Comparison of ENCODE assay signal across 21 cellular contexts in the genomic region with DNA sequence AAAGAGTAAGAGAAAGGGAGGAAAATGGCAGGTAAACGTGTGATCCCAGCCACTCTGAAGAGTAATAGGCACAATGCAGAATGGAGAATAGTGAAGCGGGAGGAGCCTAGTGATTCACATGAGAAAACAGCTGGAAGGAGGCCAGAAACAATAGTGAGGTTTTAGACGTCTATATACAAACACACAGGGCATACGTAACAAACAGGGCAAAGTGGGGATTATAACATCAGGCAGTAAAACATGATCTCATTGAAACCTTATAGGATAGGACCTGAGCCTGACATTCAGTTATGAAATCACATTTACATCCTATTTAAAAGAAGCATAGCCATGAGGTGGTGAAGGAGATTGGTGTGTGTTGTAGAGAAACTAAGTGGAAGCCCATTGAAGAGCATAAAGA. TPM values are rescaled to one million over a fixed set of nuclear protein-coding genes. Genes with fewer than 3 reads are reported as not detected.
A peak's percentile ranks its signal among the peaks of the same experiment; 100 is the strongest.
DNase-seq lines count a peak whose midpoint lies in the region; ATAC-seq and TF ChIP-seq lines count a peak whose summit lies in the region.
"Had no signal": no experiment of that assay in that cellular context is flagged by ENCODE, and none has a peak within 500 bp of the region (broad histone marks: within the 10 kb centered on the region; RNA-seq: fewer than 3 reads in every experiment).

No MANE protein-coding gene starts in this region.

- H3K4me1 ChIP-seq in HEK293 (ENCODE audit: control insufficient read depth, insufficient read depth, low read length): peaks cover 9% of the 10 kb centered on the region
- H3K4me1 ChIP-seq: BLaER1, neural progenitor cell, sigmoid colon had no signal

- peak; percentile 20 for DNase-seq in NCI-H774 (lab: John Stamatoyannopoulos, UW)
- peak; percentile 79 for DNase-seq in epithelial cell of esophagus (ENCODE audit: low read depth)
- peak; percentile 30 for DNase-seq in renal cortical epithelial cell (ENCODE audit: low read depth)
- no peak for DNase-seq in stimulated activated effector memory CD8-positive, alpha-beta T cell treated with anti-CD3 and anti-CD28 coated beads, Interleukin-12 subunit alpha, Interleukin-12 subunit beta, amount 100 ng/mL, for 72 hours (ENCODE audit: low spot score in 2 of 2)
- DNase-seq in NCI-H187 (lab: John Stamatoyannopoulos, UW): no peak
- DNase-seq: activated naive CD4-positive, alpha-beta T cell treated with anti-CD3 and anti-CD28 coated beads, Interleukin-2, amount 50 U/mL, for 16 hours; cerebellar nuclear complex; NCI-H1436; NCI-H446 treated with DMSO at 0.1 percent for 48 hours; OCI-M1; sigmoid colon; stimulated activated CD4-positive, alpha-beta T cell treated with anti-CD3 and anti-CD28 coated beads, Interleukin-4, amount 100 ng/mL, for 1 hour; stimulated activated CD8-positive, alpha-beta memory T cell treated with anti-CD3 and anti-CD28 coated beads, Interleukin-4, amount 100 ng/mL, for 48 hours had no signal

- H3K27ac Mint-ChIP-seq in stimulated activated effector memory CD8-positive, alpha-beta T cell treated with anti-CD3 and anti-CD28 coated beads, Interleukin-12 subunit alpha, Interleukin-12 subunit beta, amount 100 ng/mL, for 72 hours: no peak overlapping the region
- H3K27ac Mint-ChIP-seq: mesothelial cell of epicardium, neural progenitor cell had no signal

- H3K4me1 Mint-ChIP-seq in stimulated activated effector memory CD8-positive, alpha-beta T cell treated with anti-CD3 and anti-CD28 coated beads, Interleukin-12 subunit alpha, Interleukin-12 subunit beta, amount 100 ng/mL, for 72 hours: no peaks in the 10 kb centered on the region
- H3K4me1 Mint-ChIP-seq: neural progenitor cell had no signal

- CTCF ChIA-PET in HEK293 (lab: Yijun Ruan, JAX): interaction anchor here (0.6 kb wide), 1 partner anchor 225 kb away, joined by 3 read pairs; no protein-coding TSS in a partner anchor

- H3K9me3 ChIP-seq in HEK293 (ENCODE audit: control insufficient read depth, insufficient read depth, low read depth, low read length): no peaks in the 10 kb centered on the region
- H3K9me3 ChIP-seq: BLaER1, sigmoid colon, thoracic aorta had no signal

- no peaks in the 10 kb centered on the region for H3K36me3 Mint-ChIP-seq in stimulated activated effector memory CD8-positive, alpha-beta T cell treated with anti-CD3 and anti-CD28 coated beads, Interleukin-12 subunit alpha, Interleukin-12 subunit beta, amount 100 ng/mL, for 72 hours
- H3K36me3 Mint-ChIP-seq: neural progenitor cell had no signal

- no peak for TF ChIP-seq CTCF in HEK293 (tag by site-specific recombination; IDR thresholded peaks at IDR 0.05)
- no peak for TF ChIP-seq CTCF in epithelial cell of esophagus (IDR thresholded peaks at IDR 0.05; ENCODE audit: insufficient read depth, low read depth, low read length, missing control alignments)

- H3K4me3 ChIP-seq in HEK293 (ENCODE audit: low read depth, low read length): no peak overlapping the region
- H3K4me3 ChIP-seq in epithelial cell of esophagus (ENCODE audit: low read length): no peak overlapping the region
- H3K4me3 ChIP-seq: BLaER1, neural progenitor cell, sigmoid colon, thoracic aorta had no signal

- peak overlapping the region; percentile 26; the same call in 1 of the 2 replicates for H3K27ac ChIP-seq in HEK293 (ENCODE audit: extremely low read depth, low read depth, low read length)
- H3K27ac ChIP-seq: BLaER1, KMS-11, neural progenitor cell, sigmoid colon, thoracic aorta had no signal

- ATAC-seq in stimulated activated effector memory CD8-positive, alpha-beta T cell treated with anti-CD3 and anti-CD28 coated beads, Interleukin-12 subunit alpha, Interleukin-12 subunit beta, amount 100 ng/mL, for 72 hours: no peak
- ATAC-seq in HG02840 (IDR thresholded peaks at IDR 0.05; ENCODE audit: low FRiP score, unreplicated experiment): no peak
- ATAC-seq: SK-N-SH treated with all-trans-retinoic acid at 6 μM for 48 hours had no signal

- H3K4me3 Mint-ChIP-seq in stimulated activated effector memory CD8-positive, alpha-beta T cell treated with anti-CD3 and anti-CD28 coated beads, Interleukin-12 subunit alpha, Interleukin-12 subunit beta, amount 100 ng/mL, for 72 hours: no peak overlapping the region
- H3K4me3 Mint-ChIP-seq: mesothelial cell of epicardium, neural progenitor cell had no signal

- peaks cover 3% of the 10 kb centered on the region for H3K9me3 Mint-ChIP-seq in stimulated activated effector memory CD8-positive, alpha-beta T cell treated with anti-CD3 and anti-CD28 coated beads, Interleukin-12 subunit alpha, Interleukin-12 subunit beta, amount 100 ng/mL, for 72 hours
- H3K9me3 Mint-ChIP-seq: neural progenitor cell had no signal

- H3K36me3 ChIP-seq in HEK293 (ENCODE audit: control insufficient read depth in 2 of 2, insufficient read depth in 1 of 2, low read length in 2 of 2): no peaks in the 10 kb centered on the region
- H3K36me3 ChIP-seq: BLaER1, neural progenitor cell, sigmoid colon, thoracic aorta had no signal

- POLR2A ChIA-PET in HEK293 (lab: Yijun Ruan, JAX): interaction anchor here (0.6 to 1.7 kb wide), 2 partner anchors 34 to 144 kb away, joined by 3 to 4 read pairs; no protein-coding TSS in a partner anchor

TF ChIP-seq in HEK293, 187 proteins besides CTCF, POLR2A, EP300 and RAD21 (continues in another document):
- TF ChIP-seq ZNF654 (tag by site-specific recombination; IDR thresholded peaks at IDR 0.05; ENCODE audit: low read depth) (no peak), ZNF792 (tag by site-specific recombination; IDR thresholded peaks at IDR 0.05) (no peak), ZNF521 (tag by site-specific recombination; IDR thresholded peaks at IDR 0.05) (no peak), PRDM1 (tag by site-specific recombination; IDR thresholded peaks at IDR 0.05) (peak; percentile 46; the same call in 1 of the 2 replicates), SCRT2 (tag by site-specific recombination; IDR thresholded peaks at IDR 0.05) (no peak), KLF8 (tag by site-specific recombination; IDR thresholded peaks at IDR 0.05) (peak; percentile 41; the same call in 1 of the 2 replicates), ZNF610 (tag by site-specific recombination; IDR thresholded peaks at IDR 0.05; ENCODE audit: borderline replicate concordance) (peak; percentile 94; the same call in 1 of the 2 replicates), ZFP69B (tag by site-specific recombination; IDR thresholded peaks at IDR 0.05) (0 out of 2 replicates have a peak, but pooled peaks have one; percentile 32), ZNF76 (tag by site-specific recombination; IDR thresholded peaks at IDR 0.05; ENCODE audit: borderline replicate concordance, low read depth) (no peak), YY2 (tag by site-specific recombination; IDR thresholded peaks at IDR 0.05) (no peak; the same call in 1 of the 2 replicates), ZNF221 (tag by site-specific recombination; IDR thresholded peaks at IDR 0.05; ENCODE audit: borderline replicate concordance) (no peak), ZNF692 (tag by site-specific recombination; IDR thresholded peaks at IDR 0.05) (peak; percentile 88), BCL11B (tag by site-specific recombination; IDR thresholded peaks at IDR 0.05; ENCODE audit: low read depth) (0 out of 2 replicates have a peak, but pooled peaks have one; percentile 15), OVOL3 (tag by site-specific recombination; IDR thresholded peaks at IDR 0.05) (peak; percentile 74), ZNF501 (tag by site-specific recombination; IDR thresholded peaks at IDR 0.05) (peak; percentile 66), ZNF677 (tag by site-specific recombination; IDR thresholded peaks at IDR 0.05) (no peak), ZNF223 (tag by site-specific recombination; IDR thresholded peaks at IDR 0.05) (no peak), ZNF366 (tag by site-specific recombination; conservative IDR thresholded peaks at IDR 0.05) (peak; percentile 87), ZNF585B (tag by site-specific recombination; IDR thresholded peaks at IDR 0.05) (no peak), ZNF18 (tag by site-specific recombination; IDR thresholded peaks at IDR 0.05) (peak; percentile 44; the same call in 1 of the 2 replicates)

RNA-seq across cellular contexts. Expression of gene GATA6, which starts 33.0 kb away (rescaled TPM):
- total RNA-seq in renal cortical epithelial cell: 0.35 and 0.45 TPM in 2 replicates

Comparison
In these comparisons a context has a peak if more than half of its experiments do, and no peak if none do; other contexts are left out.
1. DNase-seq: peak in NCI-H774 (single experiment), epithelial cell of esophagus (single experiment) and renal cortical epithelial cell (single experiment); none in stimulated activated effector memory CD8-positive, alpha-beta T cell treated with anti-CD3 and anti-CD28 coated beads, Interleukin-12 subunit alpha, Interleukin-12 subunit beta, amount 100 ng/mL, for 72 hours (0 of 2) and NCI-H187 (0 of 2).